In the genomic region with DNA sequence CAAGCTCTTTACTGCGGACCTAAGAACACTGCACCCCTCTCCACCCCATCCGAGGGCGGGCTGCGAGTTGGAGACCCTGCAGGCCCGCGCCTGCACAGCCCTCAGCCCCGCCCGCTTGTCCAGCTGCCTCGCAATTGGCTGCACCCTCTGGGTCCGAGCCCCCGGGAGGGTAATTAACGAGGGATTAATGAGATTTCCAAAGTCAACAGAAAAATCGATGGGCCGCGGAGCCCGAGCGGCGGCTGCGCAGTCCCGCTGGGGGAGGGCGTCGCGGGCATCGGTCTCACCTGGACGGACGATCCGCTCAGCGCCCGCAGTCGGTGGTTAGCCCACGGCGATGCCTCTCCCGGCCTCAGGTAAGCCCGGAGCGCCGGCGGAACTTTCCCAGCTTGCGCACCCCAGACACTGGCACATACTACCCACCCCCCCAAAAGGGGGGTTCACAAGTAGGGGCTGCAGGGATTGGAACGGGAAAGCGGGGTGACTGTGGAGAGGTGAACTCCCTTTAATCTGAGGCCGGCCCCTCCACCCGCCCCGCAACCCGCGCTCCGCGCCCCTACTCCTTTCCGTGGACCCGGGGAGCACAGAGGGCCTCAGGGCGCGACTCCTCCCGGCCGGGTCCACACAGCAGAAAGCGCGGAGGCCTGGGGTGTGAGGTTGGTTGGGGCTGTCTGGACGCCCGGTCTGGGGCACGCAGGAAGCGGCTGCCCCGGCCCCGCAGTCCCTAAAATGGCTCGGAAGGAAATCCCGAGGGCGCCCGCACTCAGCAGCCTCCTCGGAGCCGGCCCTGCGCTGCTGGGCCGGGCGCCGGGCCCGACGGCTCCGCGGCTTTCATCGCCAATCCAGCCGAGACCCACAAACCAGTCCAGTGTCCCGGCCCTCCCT, we compare ENCODE assay signal across 17 cellular contexts. TPM values are rescaled to one million over a fixed set of nuclear protein-coding genes. Genes with fewer than 3 reads are reported as not detected.
DNase-seq lines count a peak whose midpoint lies in the region; ATAC-seq and TF ChIP-seq lines count a peak whose summit lies in the region.
"Had no signal": no experiment of that assay in that cellular context is flagged by ENCODE, and none has a peak within 500 bp of the region (broad histone marks: within the 10 kb centered on the region; RNA-seq: fewer than 3 reads in every experiment).

A gene with protein sequence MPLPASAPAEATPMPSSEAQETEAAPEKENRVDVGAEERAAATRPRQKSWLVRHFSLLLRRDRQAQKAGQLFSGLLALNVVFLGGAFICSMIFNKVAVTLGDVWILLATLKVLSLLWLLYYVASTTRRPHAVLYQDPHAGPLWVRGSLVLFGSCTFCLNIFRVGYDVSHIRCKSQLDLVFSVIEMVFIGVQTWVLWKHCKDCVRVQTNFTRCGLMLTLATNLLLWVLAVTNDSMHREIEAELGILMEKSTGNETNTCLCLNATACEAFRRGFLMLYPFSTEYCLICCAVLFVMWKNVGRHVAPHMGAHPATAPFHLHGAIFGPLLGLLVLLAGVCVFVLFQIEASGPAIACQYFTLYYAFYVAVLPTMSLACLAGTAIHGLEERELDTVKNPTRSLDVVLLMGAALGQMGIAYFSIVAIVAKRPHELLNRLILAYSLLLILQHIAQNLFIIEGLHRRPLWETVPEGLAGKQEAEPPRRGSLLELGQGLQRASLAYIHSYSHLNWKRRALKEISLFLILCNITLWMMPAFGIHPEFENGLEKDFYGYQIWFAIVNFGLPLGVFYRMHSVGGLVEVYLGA (plus strand): TSS at position 314 of the 885 bp plus-strand sequence. CDS start 24 bp downstream, at position 338.

- H2AFZ ChIP-seq in hepatocyte: no peak within 1 kb of the TSS
- H2AFZ ChIP-seq in parathyroid adenoma: peak within 1 kb of the TSS; percentile 38

- H3K79me2 ChIP-seq in hepatocyte (no peaks in the 10 kb centered on the region), parathyroid adenoma (no peaks in the 10 kb centered on the region)

- WGBS in hepatocyte (ENCODE audit: low lambda C conversion rate, missing lambda C conversion rate): 8% methylated on average over 77 of the region's 78 CpGs

- ATAC-seq in activated T-cell treated with anti-CD3 and anti-CD28 coated beads, Interleukin-2, amount 50 U/mL, for 4 hours: peak; percentile 30 to 32

- H3K4me2 ChIP-seq in hepatocyte (peak within 1 kb of the TSS; percentile 67), parathyroid adenoma (ENCODE audit: low read length) (peak within 1 kb of the TSS; percentile 22)

- no peaks in the 10 kb centered on the region for H4K20me1 ChIP-seq in hepatocyte (ENCODE audit: insufficient read depth, poor library complexity, severe bottlenecking)

- H3K27ac ChIP-seq in hepatocyte: no peak within 1 kb of the TSS
- H3K27ac ChIP-seq in parathyroid adenoma: no peak within 1 kb of the TSS
- H3K27ac ChIP-seq: psoas muscle had no signal

- no peaks in the 10 kb centered on the region for H3K36me3 ChIP-seq in hepatocyte (replicated peaks; ENCODE audit: insufficient read depth, low read depth)
- no peaks in the 10 kb centered on the region for H3K36me3 ChIP-seq in parathyroid adenoma (ENCODE audit: control insufficient read depth, insufficient read depth, low read length)

- H3K9me3 ChIP-seq in hepatocyte (ENCODE audit: low read depth) (no peaks in the 10 kb centered on the region), parathyroid adenoma (ENCODE audit: control insufficient read depth, low read length) (no peaks in the 10 kb centered on the region)
- H3K9me3 ChIP-seq: psoas muscle had no signal

- H3K27me3 ChIP-seq in hepatocyte: peaks cover 70% of the 10 kb centered on the region
- H3K27me3 ChIP-seq in parathyroid adenoma (ENCODE audit: control insufficient read depth, insufficient read depth, low read length): peaks cover 8% of the 10 kb centered on the region

- H3K4me1 Mint-ChIP-seq in activated T-cell treated with anti-CD3 and anti-CD28 coated beads, Interleukin-2, amount 50 U/mL, for 4 hours (ENCODE audit: low read depth): no peaks in the 10 kb centered on the region
- H3K4me1 Mint-ChIP-seq in activated T-cell treated with anti-CD3 and anti-CD28 coated beads, Interleukin-2, amount 50 U/mL, for 24 hours (ENCODE audit: low read depth): no peaks in the 10 kb centered on the region
- H3K4me1 Mint-ChIP-seq: activated CD4-positive, alpha-beta memory T cell treated with anti-CD3 and anti-CD28 coated beads, Interleukin-2, amount 10 ng/mL, durations not matched to agents 7 days and 5 days had no signal

- no peak within 1 kb of the TSS for H3K4me3 ChIP-seq in hepatocyte
- H3K4me3 ChIP-seq in parathyroid adenoma (ENCODE audit: low read depth, low read length): no peak within 1 kb of the TSS
- H3K4me3 ChIP-seq: psoas muscle had no signal

- no peak within 1 kb of the TSS for H3K4me3 Mint-ChIP-seq in activated T-cell treated with anti-CD3 and anti-CD28 coated beads, Interleukin-2, amount 50 U/mL, for 4 hours
- no peak within 1 kb of the TSS for H3K4me3 Mint-ChIP-seq in activated T-cell treated with anti-CD3 and anti-CD28 coated beads, Interleukin-2, amount 50 U/mL, for 24 hours
- H3K4me3 Mint-ChIP-seq: activated CD4-positive, alpha-beta memory T cell treated with anti-CD3 and anti-CD28 coated beads, Interleukin-2, amount 10 ng/mL, durations not matched to agents 7 days and 5 days had no signal

- no peak within 1 kb of the TSS for H3K27ac Mint-ChIP-seq in activated T-cell treated with anti-CD3 and anti-CD28 coated beads, Interleukin-2, amount 50 U/mL, for 24 hours
- H3K27ac Mint-ChIP-seq: activated CD4-positive, alpha-beta memory T cell treated with anti-CD3 and anti-CD28 coated beads, Interleukin-2, amount 10 ng/mL, durations not matched to agents 7 days and 5 days had no signal

- H3K9me3 Mint-ChIP-seq in activated T-cell treated with anti-CD3 and anti-CD28 coated beads, Interleukin-2, amount 50 U/mL, for 4 hours: no peaks in the 10 kb centered on the region
- no peaks in the 10 kb centered on the region for H3K9me3 Mint-ChIP-seq in activated T-cell treated with anti-CD3 and anti-CD28 coated beads, Interleukin-2, amount 50 U/mL, for 24 hours
- H3K9me3 Mint-ChIP-seq: activated CD4-positive, alpha-beta memory T cell treated with anti-CD3 and anti-CD28 coated beads, Interleukin-2, amount 10 ng/mL, durations not matched to agents 7 days and 5 days had no signal

- no peak for DNase-seq in activated T-cell treated with anti-CD3 and anti-CD28 coated beads, Interleukin-2, amount 50 U/mL, for 4 hours
- DNase-seq in activated T-cell treated with anti-CD3 and anti-CD28 coated beads, Interleukin-2, amount 50 U/mL, for 24 hours: no peak
- peak; percentile 95 for DNase-seq in NCI-H82 (lab: John Stamatoyannopoulos, UW)
- DNase-seq in hepatocyte (ENCODE audit: low spot score): no peak
- no peak for DNase-seq in epidermal melanocyte (ENCODE audit: insufficient read length, low spot score)
- DNase-seq in NCI-H2171 treated with DMSO at 0.1 percent for 48 hours (lab: John Stamatoyannopoulos, UW): no peak
- no peak for DNase-seq in NOMO-1 treated with DMSO at 0.1 percent for 48 hours (lab: John Stamatoyannopoulos, UW; ENCODE audit: unreplicated experiment)
- DNase-seq: activated CD4-positive, alpha-beta memory T cell treated with anti-CD3 and anti-CD28 coated beads, Interleukin-2, amount 10 ng/mL, durations not matched to agents 7 days and 5 days; activated naive CD4-positive, alpha-beta T cell; KBM-7; NCI-H2029 treated with DMSO at 0.1 percent for 48 hours; psoas muscle had no signal

- no peaks in the 10 kb centered on the region for H3K9me2 ChIP-seq in hepatocyte (replicated peaks; ENCODE audit: insufficient read depth)

- peaks cover 70% of the 10 kb centered on the region for H3K27me3 Mint-ChIP-seq in activated T-cell treated with anti-CD3 and anti-CD28 coated beads, Interleukin-2, amount 50 U/mL, for 4 hours (ENCODE audit: low read depth)
- peaks cover 79% of the 10 kb centered on the region for H3K27me3 Mint-ChIP-seq in activated T-cell treated with anti-CD3 and anti-CD28 coated beads, Interleukin-2, amount 50 U/mL, for 24 hours

- H3K36me3 Mint-ChIP-seq in activated T-cell treated with anti-CD3 and anti-CD28 coated beads, Interleukin-2, amount 50 U/mL, for 4 hours (ENCODE audit: insufficient read depth): no peaks in the 10 kb centered on the region
- H3K36me3 Mint-ChIP-seq in activated T-cell treated with anti-CD3 and anti-CD28 coated beads, Interleukin-2, amount 50 U/mL, for 24 hours (ENCODE audit: low read depth): no peaks in the 10 kb centered on the region

- H3K9ac ChIP-seq in parathyroid adenoma: no peak within 1 kb of the TSS

- H3K4me1 ChIP-seq in hepatocyte (ENCODE audit: insufficient read depth) (peaks cover 7% of the 10 kb centered on the region), parathyroid adenoma (no peaks in the 10 kb centered on the region)
- H3K4me1 ChIP-seq: psoas muscle had no signal

- no peak for TF ChIP-seq CTCF in hepatocyte (IDR thresholded peaks at IDR 0.05; ENCODE audit: poor library complexity)
- no peak for TF ChIP-seq CTCF in parathyroid adenoma (IDR thresholded peaks at IDR 0.05)

RNA-seq across cellular contexts. Expression of the gene that starts here (rescaled TPM):
- total RNA-seq in activated T-cell treated with anti-CD3 and anti-CD28 coated beads, Interleukin-2, amount 50 U/mL, for 4 hours: not detected
- 0.43 and 0.60 TPM in 2 replicates for total RNA-seq in hepatocyte
- polyA plus RNA-seq in hepatocyte: not detected in 2 replicates
- total RNA-seq: A673; activated CD4-positive, alpha-beta memory T cell treated with anti-CD3 and anti-CD28 coated beads, Interleukin-2, amount 10 ng/mL, durations not matched to agents 7 days and 5 days; epithelial cell of proximal tubule; psoas muscle; T-helper 2 cell treated with Interferon-gamma antibody and Interleukin-4, amounts not matched to agents 100 ng/mL and 5 ng/mL, for 36 hours; urinary bladder had no signal
- polyA plus RNA-seq: urinary bladder had no signal

Comparison
In these comparisons a context has a peak if more than half of its experiments do, and no peak if none do; other contexts are left out.
1. Peak in ATAC-seq in activated T-cell treated with anti-CD3 and anti-CD28 coated beads, Interleukin-2, amount 50 U/mL, for 4 hours; RNA of the gene not detected or under 1 TPM.